In the genomic region with DNA sequence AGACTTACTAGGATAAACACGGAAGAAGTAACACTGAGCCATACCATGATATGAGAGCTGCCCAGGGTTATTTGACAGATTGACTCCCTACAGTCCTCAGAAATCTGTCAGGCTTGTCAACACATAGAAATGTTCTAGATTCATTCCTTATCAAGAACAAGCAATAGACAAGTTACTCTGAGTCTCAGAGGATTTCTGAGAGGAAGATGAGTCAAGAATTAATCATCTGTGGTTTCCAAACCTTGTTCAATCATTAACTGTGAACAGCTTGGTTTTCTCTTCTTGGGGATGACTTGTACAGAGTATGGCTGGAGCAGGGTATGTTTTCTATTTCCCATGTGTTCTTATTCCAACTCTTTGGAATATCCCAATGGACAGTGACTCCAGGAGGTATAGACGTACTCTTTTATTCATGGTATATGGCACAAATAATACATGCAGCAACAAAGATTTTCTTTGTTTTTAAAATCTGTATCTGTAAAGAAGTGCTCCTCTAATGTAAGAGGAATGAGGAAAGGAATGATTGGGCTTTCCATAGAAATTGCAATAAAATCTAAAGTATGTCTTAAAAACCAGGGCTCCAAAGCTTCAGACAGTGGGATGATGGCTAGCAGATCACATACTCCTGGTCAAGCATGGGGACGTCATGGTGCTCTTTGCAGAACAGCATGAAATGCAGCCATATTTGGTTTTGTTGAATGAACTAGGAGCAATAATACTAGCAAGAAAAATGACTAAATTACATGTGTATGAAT, we compare ENCODE assay signal across 8 cellular contexts. TPM values are rescaled to one million over a fixed set of nuclear protein-coding genes. Genes with fewer than 3 reads are reported as not detected.
A peak's percentile ranks its signal among the peaks of the same experiment; 100 is the strongest.
DNase-seq lines count a peak whose midpoint lies in the region; ATAC-seq, FAIRE-seq and TF ChIP-seq lines count a peak whose summit lies in the region.

No MANE protein-coding gene starts in this region.

- intact Hi-C loops in mammary epithelial cell (cut with micrococcal nuclease), result loop anchor here (2.0 kb wide), 1 partner anchor 15 kb away; no protein-coding TSS in a partner anchor
- intact Hi-C loops in gastrocnemius medialis (cut with DNase I; ENCODE audit: low total_unique reads), result no loop called here

- peaks cover 8% of the 10 kb centered on the region for H3K27me3 Mint-ChIP-seq in activated naive CD4-positive, alpha-beta T cell treated with anti-CD3 and anti-CD28 coated beads, Interleukin-2, amount 10 ng/mL, durations not matched to agents 7 days and 5 days

- no peak overlapping the region for H3K27ac Mint-ChIP-seq in activated naive CD4-positive, alpha-beta T cell treated with anti-CD3 and anti-CD28 coated beads, Interleukin-2, amount 50 U/mL, for 72 hours
- H3K27ac Mint-ChIP-seq in activated naive CD4-positive, alpha-beta T cell treated with anti-CD3 and anti-CD28 coated beads, Interleukin-2, amount 10 ng/mL, durations not matched to agents 7 days and 5 days, result no peak overlapping the region

- H3K27me3 ChIP-seq in mammary epithelial cell (ENCODE audit: insufficient read depth, low read length), result no peaks in the 10 kb centered on the region
- H3K27me3 ChIP-seq in gastrocnemius medialis, result no peaks in the 10 kb centered on the region
- no peaks in the 10 kb centered on the region for H3K27me3 ChIP-seq in neuronal stem cell (ENCODE audit: control insufficient read depth in 3 of 3, insufficient read depth in 3 of 3, low read depth in 1 of 3, low read length in 3 of 3)

- no peak overlapping the region for H2BK12ac ChIP-seq in neuronal stem cell (ENCODE audit: low read length)

- peak; percentile 48 for FAIRE-seq in urothelium cell line (lab: Jason Lieb, UNC)

- H3K4me2 ChIP-seq in mammary epithelial cell (ENCODE audit: insufficient read depth, low read depth, low read length) (peak overlapping the region; percentile 66), neuronal stem cell (ENCODE audit: insufficient read depth, low read length, poor library complexity, severe bottlenecking) (no peak overlapping the region)

- no peaks in the 10 kb centered on the region for H3K79me2 ChIP-seq in mammary epithelial cell (ENCODE audit: insufficient read depth, low read length)

- no peaks in the 10 kb centered on the region for H3K79me1 ChIP-seq in neuronal stem cell (ENCODE audit: low read depth, low read length)

- H3K4me1 ChIP-seq in mammary epithelial cell (ENCODE audit: insufficient read depth, low read length) (peaks cover 27% of the 10 kb centered on the region), gastrocnemius medialis (no peaks in the 10 kb centered on the region), neuronal stem cell (ENCODE audit: control insufficient read depth in 2 of 2, insufficient read depth in 1 of 2, low read depth in 1 of 2, low read length in 2 of 2) (no peaks in the 10 kb centered on the region)

- no peak overlapping the region for H2BK5ac ChIP-seq in neuronal stem cell (ENCODE audit: low read length)

- DNase-seq in activated naive CD4-positive, alpha-beta T cell treated with anti-CD3 and anti-CD28 coated beads, Interleukin-2, amount 50 U/mL, for 72 hours (ENCODE audit: low spot score in 2 of 2), result no peak
- no peak for DNase-seq in activated naive CD4-positive, alpha-beta T cell treated with anti-CD3 and anti-CD28 coated beads, Interleukin-2, amount 10 ng/mL, durations not matched to agents 7 days and 5 days
- DNase-seq in mammary epithelial cell, result peak; percentile 94
- DNase-seq in urothelium cell line (ENCODE audit: low spot score), result peak; percentile 30
- no peak for DNase-seq in gastrocnemius medialis
- DNase-seq in neuronal stem cell (ENCODE audit: low spot score), result no peak
- DNase-seq in DMS153 (lab: John Stamatoyannopoulos, UW), result no peak

- H3K18ac ChIP-seq in neuronal stem cell (ENCODE audit: low read length), result no peak overlapping the region

- H3K4me1 Mint-ChIP-seq in activated naive CD4-positive, alpha-beta T cell treated with anti-CD3 and anti-CD28 coated beads, Interleukin-2, amount 10 ng/mL, durations not matched to agents 7 days and 5 days, result peaks cover 4% of the 10 kb centered on the region

- dilution Hi-C loops in mammary epithelial cell (cut with HindIII; ENCODE audit: low sequenced_read_pairs), result no loop called here

- no peaks in the 10 kb centered on the region for H3K36me3 ChIP-seq in mammary epithelial cell (ENCODE audit: insufficient read depth, low read length)
- no peaks in the 10 kb centered on the region for H3K36me3 ChIP-seq in gastrocnemius medialis
- H3K36me3 ChIP-seq in neuronal stem cell (replicated peaks in 1 of 2; ENCODE audit: control insufficient read depth in 2 of 2, insufficient read depth in 2 of 2, low read length in 2 of 2), result no peaks in the 10 kb centered on the region

- H3K4me3 Mint-ChIP-seq in activated naive CD4-positive, alpha-beta T cell treated with anti-CD3 and anti-CD28 coated beads, Interleukin-2, amount 10 ng/mL, durations not matched to agents 7 days and 5 days, result no peak overlapping the region

- H3K9me3 ChIP-seq in mammary epithelial cell (replicated peaks; ENCODE audit: insufficient read depth, low read length), result peaks cover 2% of the 10 kb centered on the region
- H3K9me3 ChIP-seq in gastrocnemius medialis, result no peaks in the 10 kb centered on the region
- H3K9me3 ChIP-seq in neuronal stem cell (replicated peaks in 1 of 2; ENCODE audit: control insufficient read depth in 2 of 2, insufficient read depth in 1 of 2, low read depth in 1 of 2, low read length in 2 of 2), result peaks cover 0 to 3% of the 10 kb centered on the region in 2 donors

- H3K4ac ChIP-seq in neuronal stem cell (ENCODE audit: low read length), result no peak overlapping the region

- H3K36me3 Mint-ChIP-seq in activated naive CD4-positive, alpha-beta T cell treated with anti-CD3 and anti-CD28 coated beads, Interleukin-2, amount 50 U/mL, for 72 hours, result no peaks in the 10 kb centered on the region
- H3K36me3 Mint-ChIP-seq in activated naive CD4-positive, alpha-beta T cell treated with anti-CD3 and anti-CD28 coated beads, Interleukin-2, amount 10 ng/mL, durations not matched to agents 7 days and 5 days, result no peaks in the 10 kb centered on the region

- no peak overlapping the region for H3K4me3 ChIP-seq in mammary epithelial cell (replicated peaks in 1 of 3; ENCODE audit: insufficient read depth in 1 of 3, low read depth in 2 of 3, low read length in 3 of 3)
- H3K4me3 ChIP-seq in gastrocnemius medialis, result no peak overlapping the region
- H3K4me3 ChIP-seq in neuronal stem cell (ENCODE audit: low read length in 2 of 2), result no peak overlapping the region

- H2AFZ ChIP-seq in mammary epithelial cell (ENCODE audit: low read depth, low read length) (no peak overlapping the region), neuronal stem cell (ENCODE audit: low read length) (no peak overlapping the region)

- in situ Hi-C loops in mammary epithelial cell (cut with MboI; ENCODE audit: low sequenced_read_pairs in 2 of 2), result no loop called here
- in situ Hi-C loops in gastrocnemius medialis (cut with MboI; ENCODE audit: low sequenced_read_pairs in 4 of 4), result loop anchor here in 2 of 4 donors (25.0 kb wide), 2 partner anchors 173 to 198 kb away; a partner anchor contains a TSS

- BruUV-seq in mammary epithelial cell (replicated peaks; lab: Mats Ljungman, UMichigan), result TSS peak; percentile 95

- H3K9ac ChIP-seq in mammary epithelial cell (ENCODE audit: insufficient read depth, low read length) (peak overlapping the region; percentile 6), neuronal stem cell (ENCODE audit: low read depth, low read length, poor library complexity) (no peak overlapping the region)

- TF ChIP-seq CTCF in mammary epithelial cell (conservative IDR thresholded peaks at IDR 0.05 in 1 of 2, IDR thresholded peaks at IDR 0.05 in 1 of 2; ENCODE audit: extremely low read depth in 1 of 2, insufficient read depth in 1 of 2, low read depth in 1 of 2, low read length in 2 of 2) (no peak), gastrocnemius medialis (IDR thresholded peaks at IDR 0.05 in 4 of 5, conservative IDR thresholded peaks at IDR 0.05 in 1 of 5) (no peak)

- no peak overlapping the region for H4K91ac ChIP-seq in neuronal stem cell (ENCODE audit: low read depth, low read length, poor library complexity)

- no peak overlapping the region for H2AK5ac ChIP-seq in neuronal stem cell (ENCODE audit: low read depth, low read length)

- H3K23ac ChIP-seq in neuronal stem cell (ENCODE audit: low read depth, low read length, poor library complexity), result no peak overlapping the region

- no peak overlapping the region for H3K14ac ChIP-seq in neuronal stem cell (ENCODE audit: low read length)

- no peaks in the 10 kb centered on the region for H3K9me3 Mint-ChIP-seq in activated naive CD4-positive, alpha-beta T cell treated with anti-CD3 and anti-CD28 coated beads, Interleukin-2, amount 50 U/mL, for 72 hours
- no peaks in the 10 kb centered on the region for H3K9me3 Mint-ChIP-seq in activated naive CD4-positive, alpha-beta T cell treated with anti-CD3 and anti-CD28 coated beads, Interleukin-2, amount 10 ng/mL, durations not matched to agents 7 days and 5 days

- H3K27ac ChIP-seq in mammary epithelial cell (ENCODE audit: insufficient read depth, low read depth, low read length) (peak overlapping the region; percentile 69), gastrocnemius medialis (no peak overlapping the region), neuronal stem cell (replicated peaks; ENCODE audit: low read length) (no peak overlapping the region)

- 32% methylated on average over 3 of the region's 3 CpGs for WGBS in mammary epithelial cell (ENCODE audit: low coverage, missing lambda C conversion rate)
- no CpG with 5 or more reads among the region's 3 CpGs for WGBS in neuronal stem cell (ENCODE audit: extremely low coverage in 2 of 2, insufficient read length in 2 of 2, insufficient replicate concordance in 1 of 2), 2 donors

- no peak overlapping the region for H2BK120ac ChIP-seq in neuronal stem cell (ENCODE audit: low read depth, low read length)

- TF ChIP-seq POLR2A in gastrocnemius medialis (IDR thresholded peaks at IDR 0.05), result no peak

- H4K20me1 ChIP-seq in mammary epithelial cell (ENCODE audit: insufficient read depth, low read length), result no peaks in the 10 kb centered on the region

- H2BK15ac ChIP-seq in neuronal stem cell (ENCODE audit: low read length), result no peak overlapping the region

- ATAC-seq in activated naive CD4-positive, alpha-beta T cell treated with anti-CD3 and anti-CD28 coated beads, Interleukin-2, amount 50 U/mL, for 72 hours, result peak; percentile 92 to 94
- peak; percentile 84 for ATAC-seq in HG03135 (IDR thresholded peaks at IDR 0.05; ENCODE audit: unreplicated experiment)
- no peak for ATAC-seq in gastrocnemius medialis

- CTCF ChIA-PET in activated naive CD4-positive, alpha-beta T cell treated with anti-CD3 and anti-CD28 coated beads, Interleukin-2, amount 10 ng/mL, durations not matched to agents 7 days and 5 days (lab: Charles Lee), result interaction anchor here (1.1 to 1.5 kb wide), 2 partner anchors 12 to 14 kb away, joined by 3 to 4 read pairs; a partner anchor contains a TSS
- CTCF ChIA-PET in mammary epithelial cell (lab: Charles Lee; ENCODE audit: low non-redundant PET), result no interaction called here

- no peak overlapping the region for H4K8ac ChIP-seq in neuronal stem cell (ENCODE audit: low read depth, low read length)

RNA-seq across cellular contexts. Expression of a gene that starts 11.9 kb away (rescaled TPM):
- total RNA-seq in activated naive CD4-positive, alpha-beta T cell treated with anti-CD3 and anti-CD28 coated beads, Interleukin-2, amount 50 U/mL, for 72 hours, result 10 to 100 TPM; 14.8 to 19.4 TPM
- total RNA-seq in mammary epithelial cell (10 to 100 TPM in 1 of 2 donors, 1 to 10 TPM in 1; 5.8 to 16.4 TPM), gastrocnemius medialis (1 to 10 TPM; 2.4 to 7.7 (median 4.7) TPM)
- 7.9 TPM for polyA plus RNA-seq in mammary epithelial cell
- polyA minus RNA-seq in mammary epithelial cell, result 7.0 TPM
- polyA plus RNA-seq in neuronal stem cell (2013, experiment 1 of 2), result 7.5 TPM
- polyA plus RNA-seq in neuronal stem cell (2013, experiment 2 of 2), result 8.5 TPM

RNA-seq across cellular contexts. Expression of a gene that starts 24.4 kb away (rescaled TPM):
- not detected for total RNA-seq in activated naive CD4-positive, alpha-beta T cell treated with anti-CD3 and anti-CD28 coated beads, Interleukin-2, amount 50 U/mL, for 72 hours
- total RNA-seq in mammary epithelial cell, result 1,000 to 10,000 TPM; 1,287 to 2,380 TPM
- 2,244 TPM for polyA plus RNA-seq in mammary epithelial cell
- polyA minus RNA-seq in mammary epithelial cell, result 1,040 TPM
- under 1 TPM in 1 of 4 donors, not detected in 3; 0.63 TPM for total RNA-seq in gastrocnemius medialis
- polyA plus RNA-seq in neuronal stem cell (2013, experiment 1 of 2), result 1.3 TPM
- polyA plus RNA-seq in neuronal stem cell (2013, experiment 2 of 2), result 1.2 TPM

Comparison
In these comparisons a context has a peak if more than half of its experiments do, and no peak if none do; other contexts are left out.
1. ATAC-seq: peak in activated naive CD4-positive, alpha-beta T cell treated with anti-CD3 and anti-CD28 coated beads, Interleukin-2, amount 50 U/mL, for 72 hours (2 of 2) and HG03135 (single experiment); none in gastrocnemius medialis (0 of 2).
2. DNase-seq: peak in mammary epithelial cell (single experiment) and urothelium cell line (single experiment); none in activated naive CD4-positive, alpha-beta T cell treated with anti-CD3 and anti-CD28 coated beads, Interleukin-2, amount 50 U/mL, for 72 hours (0 of 2), activated naive CD4-positive, alpha-beta T cell treated with anti-CD3 and anti-CD28 coated beads, Interleukin-2, amount 10 ng/mL, durations not matched to agents 7 days and 5 days (single experiment), gastrocnemius medialis (0 of 2), neuronal stem cell (single experiment) and DMS153 (single experiment).
3. RNA of a gene that starts 24.4 kb away (total RNA-seq): 1,287 to 2,380 TPM in mammary epithelial cell; not detected in activated naive CD4-positive, alpha-beta T cell treated with anti-CD3 and anti-CD28 coated beads, Interleukin-2, amount 50 U/mL, for 72 hours and 0.63 TPM in gastrocnemius medialis; every median in the first group is over 100 times any median in the second.